In genomic region chr20:36273414-36274247, GRCh38 we compare ENCODE assay signal across 7 cellular contexts. TPM values are rescaled to one million over a fixed set of nuclear protein-coding genes. Genes with fewer than 3 reads are reported as not detected.
DNase-seq lines count a peak whose midpoint lies in the region; ATAC-seq lines count a peak whose summit lies in the region.

No MANE protein-coding gene starts in this region.

- peak; percentile 63 for DNase-seq in ELR (ENCODE audit: low read depth)
- DNase-seq in HT1080 (ENCODE audit: low read depth): peak; percentile 44
- peak; percentile 28 for DNase-seq in astrocyte of the hippocampus (ENCODE audit: low read depth, low spot score)
- peak; percentile 81 for DNase-seq in mesenteric fat pad (ENCODE audit: low spot score)

- ATAC-seq in HG02588 (IDR thresholded peaks at IDR 0.05; ENCODE audit: unreplicated experiment) (no peak), HG02885 (IDR thresholded peaks at IDR 0.05; ENCODE audit: poor library complexity, unreplicated experiment) (no peak), GM21526 (IDR thresholded peaks at IDR 0.05; ENCODE audit: low FRiP score, unreplicated experiment) (no peak)

RNA-seq across cellular contexts. Expression of gene DLGAP4, which starts 32.5 kb away (rescaled TPM):
- total RNA-seq in HT1080 (2014; rRNA removed; shearing (Covaris generic)): 9.5 and 21.4 TPM in 2 replicates
- 46.1 and 51.4 TPM in 2 replicates for polyA plus RNA-seq in HT1080 (2015; cell fraction: cytosol; rRNA removed)
- polyA plus RNA-seq in HT1080 (2015; cell fraction: nucleus; rRNA removed): 65.5 and 71.8 TPM in 2 replicates
- 83.1 TPM for total RNA-seq in mesenteric fat pad

RNA-seq across cellular contexts. Expression of gene AAR2, which starts 37.4 kb away (rescaled TPM):
- 34.5 and 50.1 TPM in 2 replicates for total RNA-seq in HT1080 (2014; rRNA removed; shearing (Covaris generic))
- polyA plus RNA-seq in HT1080 (2015; cell fraction: cytosol; rRNA removed): 25.3 and 27.3 TPM in 2 replicates
- 35.4 and 39.0 TPM in 2 replicates for polyA plus RNA-seq in HT1080 (2015; cell fraction: nucleus; rRNA removed)
- 27.1 TPM for total RNA-seq in mesenteric fat pad

Comparison
In these comparisons a context has a peak if more than half of its experiments do, and no peak if none do; other contexts are left out.
1. DNase-seq: peak in every context shown above with its lines; median percentile 81 in mesenteric fat pad; 63 in ELR; 44 in HT1080; 28 in astrocyte of the hippocampus.